In genomic region chr1:63321788-63322247, GRCh38 we compare ENCODE assay signal across 8 cellular contexts.
DNase-seq lines count a peak whose midpoint lies in the region; ATAC-seq and TF ChIP-seq lines count a peak whose summit lies in the region.

No MANE protein-coding gene starts in this region.

- H3K9me3 Mint-ChIP-seq in central memory CD8-positive, alpha-beta T cell: peaks cover 8% of the 10 kb centered on the region
- H3K9me3 Mint-ChIP-seq in nephron progenitor cell: peaks cover 13% of the 10 kb centered on the region

- peak overlapping the region; percentile 76 for H3K4me3 ChIP-seq in GM12864 (ENCODE audit: low read depth, low read length)

- TF ChIP-seq CTCF in GM12864 (IDR thresholded peaks at IDR 0.05; ENCODE audit: low read depth, low read length, missing control alignments) (no peak), nephron progenitor cell (IDR thresholded peaks at IDR 0.05) (no peak)

- peak overlapping the region; percentile 89 for H3K27ac Mint-ChIP-seq in central memory CD8-positive, alpha-beta T cell (ENCODE audit: low read depth)
- no peak overlapping the region for H3K27ac Mint-ChIP-seq in nephron progenitor cell

- peaks cover 71% of the 10 kb centered on the region for H3K27me3 Mint-ChIP-seq in central memory CD8-positive, alpha-beta T cell
- peaks cover 95% of the 10 kb centered on the region for H3K27me3 Mint-ChIP-seq in nephron progenitor cell (ENCODE audit: low read depth, poor library complexity)

- peaks cover 34% of the 10 kb centered on the region for H3K36me3 Mint-ChIP-seq in central memory CD8-positive, alpha-beta T cell (ENCODE audit: insufficient read depth)
- no peaks in the 10 kb centered on the region for H3K36me3 Mint-ChIP-seq in nephron progenitor cell (ENCODE audit: low read depth)

- DNase-seq in GM12864 (ENCODE audit: low read depth) (no peak), nephron progenitor cell (no peak), NCI-H526 (lab: John Stamatoyannopoulos, UW) (no peak), NCI-H146 (lab: John Stamatoyannopoulos, UW) (no peak), T1000 (lab: John Stamatoyannopoulos, UW) (no peak), NK-92 (lab: John Stamatoyannopoulos, UW; ENCODE audit: unreplicated experiment) (no peak)
- DNase-seq in central memory CD8-positive, alpha-beta T cell (ENCODE audit: low spot score in 2 of 2): no peak

- H3K4me1 Mint-ChIP-seq in central memory CD8-positive, alpha-beta T cell: peaks cover 18% of the 10 kb centered on the region
- peaks cover 25% of the 10 kb centered on the region for H3K4me1 Mint-ChIP-seq in nephron progenitor cell

- peak; percentile 31 for ATAC-seq in HG03039 (IDR thresholded peaks at IDR 0.05; ENCODE audit: unreplicated experiment)
- no peak for ATAC-seq in central memory CD8-positive, alpha-beta T cell (replicated peaks; ENCODE audit: extremely low read depth, poor library complexity, severe bottlenecking)

- H3K4me3 Mint-ChIP-seq in central memory CD8-positive, alpha-beta T cell: peak overlapping the region; percentile 79
- H3K4me3 Mint-ChIP-seq in nephron progenitor cell: peak overlapping the region; percentile 74
